22 cellular contexts compared by ENCODE assay signal in the genomic region with DNA sequence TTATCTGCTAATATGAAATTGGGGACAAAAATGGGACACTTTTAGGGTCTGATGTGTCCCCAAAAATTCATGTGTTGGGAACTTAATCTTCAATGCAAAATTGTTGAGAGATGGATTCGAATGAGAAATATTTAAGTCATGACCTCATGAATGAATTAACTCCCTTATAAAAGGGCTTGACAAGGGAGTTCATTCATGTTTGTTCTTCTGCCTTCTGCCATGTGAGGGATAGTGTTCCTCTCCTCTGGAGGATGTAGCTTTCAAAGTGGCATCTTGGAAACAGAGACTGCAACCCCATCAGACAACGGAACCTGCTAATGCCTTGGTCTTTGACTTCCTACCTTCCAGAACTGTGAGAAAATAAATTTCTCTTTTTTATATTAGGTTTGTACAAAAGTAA.
"Had no signal": no experiment of that assay in that cellular context is flagged by ENCODE, and none has a peak within 500 bp of the region (broad histone marks: within the 10 kb centered on the region; RNA-seq: fewer than 3 reads in every experiment).

No MANE protein-coding gene starts in this region.

- ATAC-seq: left colon; left lung; lower lobe of right lung; naive thymus-derived CD8-positive, alpha-beta T cell; right cardiac atrium; sciatic nerve; stimulated activated naive B cell treated with anti-CD40 and anti-IgM and Interleukin-4, amounts not matched to agents 10 μg/mL and 1 μg/mL and 100 μg/mL, for 72 hours; stimulated activated naive CD8-positive, alpha-beta T cell treated with anti-CD3 and anti-CD28 coated beads, Interleukin-15, Interleukin-2, amounts not matched to agents 100 U/mL and 50 U/mL, for 24 hours; upper lobe of right lung had no signal

- DNase-seq: hippocampal formation; kidney; left colon; left lung; lower lobe of right lung; mammary epithelial cell; mesendoderm; naive thymus-derived CD8-positive, alpha-beta T cell; ovary; posterior cingulate gyrus; right cardiac atrium; stimulated activated CD4-positive, alpha-beta T cell treated with anti-CD3 and anti-CD28 coated beads, Interleukin-12 subunit alpha, Interleukin-12 subunit beta, amount 100 ng/mL, for 4 hours; stimulated activated CD4-positive, alpha-beta T cell treated with anti-CD3 and anti-CD28 coated beads, Interleukin-15, amount 100 ng/mL, for 24 hours; stimulated activated CD4-positive, alpha-beta T cell treated with anti-CD3 and anti-CD28 coated beads, Interleukin-2, amount 100 ng/mL, for 24 hours; stimulated activated CD4-positive, alpha-beta T cell treated with anti-CD3 and anti-CD28 coated beads, Interleukin-4, amount 100 ng/mL, for 1 hour; stimulated activated naive B cell treated with anti-CD40 and anti-IgM and Interleukin-4, amounts not matched to agents 10 μg/mL and 1 μg/mL and 100 μg/mL, for 72 hours; stimulated activated naive CD8-positive, alpha-beta T cell treated with anti-CD3 and anti-CD28 coated beads, Interleukin-15, Interleukin-2, amounts not matched to agents 100 U/mL and 50 U/mL, for 24 hours; stomach; tibial artery; trophoblast cell; upper lobe of right lung had no signal
